ENCODE assay signal across 26 cellular contexts in genomic region chr17:79818026-79818758, GRCh38. TPM values are rescaled to one million over a fixed set of nuclear protein-coding genes. Genes with fewer than 3 reads are reported as not detected.
DNase-seq lines count a peak whose midpoint lies in the region; ATAC-seq, FAIRE-seq and TF ChIP-seq lines count a peak whose summit lies in the region.
"Had no signal": no experiment of that assay in that cellular context is flagged by ENCODE, and none has a peak within 500 bp of the region (broad histone marks: within the 10 kb centered on the region; RNA-seq: fewer than 3 reads in every experiment).

No MANE protein-coding gene starts in this region.

- no peaks in the 10 kb centered on the region for H3K9me2 ChIP-seq in PC-3 (replicated peaks; ENCODE audit: low read length)

- H3K27ac ChIP-seq in HepG2 (ENCODE audit: extremely low read length, insufficient read depth, low read length) (no peak overlapping the region), right lobe of liver (no peak overlapping the region), PC-3 (ENCODE audit: low read length) (no peak overlapping the region), substantia nigra (ENCODE audit: low read depth, low read length, poor library complexity, severe bottlenecking) (no peak overlapping the region)
- H3K27ac ChIP-seq: A549, C4-2B, RWPE1, SK-N-MC had no signal

- H3K36me3 ChIP-seq in HepG2 (replicated peaks in 1 of 2; ENCODE audit: control insufficient read depth in 1 of 2, insufficient read depth in 2 of 2, low read length in 2 of 2) (no peaks in the 10 kb centered on the region), right lobe of liver (no peaks in the 10 kb centered on the region), PC-3 (ENCODE audit: low read depth, low read length) (no peaks in the 10 kb centered on the region)
- H3K36me3 ChIP-seq: MG63 had no signal

- H3K79me2 ChIP-seq in HepG2 (ENCODE audit: insufficient read depth, low read length) (no peaks in the 10 kb centered on the region), PC-3 (ENCODE audit: low read length) (no peaks in the 10 kb centered on the region)

- no peak for FAIRE-seq in HepG2 (lab: Jason Lieb, UNC)
- FAIRE-seq: A549, GM12891, H54 had no signal

- H3K27me3 ChIP-seq in HepG2 (ENCODE audit: control insufficient read depth in 1 of 2, insufficient read depth in 2 of 2, low read length in 2 of 2) (peaks cover 3 to 33% of the 10 kb centered on the region in 2 experiments; a peak in 4 of 5 replicates), right lobe of liver (peaks cover 3 to 18% of the 10 kb centered on the region in 2 donors), PC-3 (ENCODE audit: low read length) (no peaks in the 10 kb centered on the region)

- no peak overlapping the region for H3K4me3 Mint-ChIP-seq in mesothelial cell of epicardium
- H3K4me3 Mint-ChIP-seq: CD8-positive, alpha-beta T cell had no signal

- BruUV-seq in HepG2 (replicated peaks; lab: Mats Ljungman, UMichigan) (no TSS peak), PC-3 (replicated peaks; lab: Mats Ljungman, UMichigan) (no TSS peak)

- no peak overlapping the region for H3K27ac Mint-ChIP-seq in mesothelial cell of epicardium
- H3K27ac Mint-ChIP-seq: CD8-positive, alpha-beta T cell had no signal

- no peaks in the 10 kb centered on the region for H3K9me3 Mint-ChIP-seq in mesothelial cell of epicardium
- H3K9me3 Mint-ChIP-seq: CD8-positive, alpha-beta T cell had no signal

- no peak overlapping the region for H2AFZ ChIP-seq in HepG2 (ENCODE audit: low read length)
- H2AFZ ChIP-seq in PC-3 (ENCODE audit: low read length): no peak overlapping the region

- TF ChIP-seq CTCF in HepG2 (CRISPR knock-in tag; IDR thresholded peaks at IDR 0.05) (peak; percentile 53), right lobe of liver (IDR thresholded peaks at IDR 0.05) (no peak), PC-3 (conservative IDR thresholded peaks at IDR 0.05; ENCODE audit: low read depth, low read length) (no peak), mesothelial cell of epicardium (IDR thresholded peaks at IDR 0.05; ENCODE audit: unreplicated experiment) (no peak)

- intact Hi-C loops in HepG2 (cut with micrococcal nuclease; ENCODE audit: unreplicated experiment) (no loop called here), right lobe of liver (cut with DNase I) (no loop called here), PC-3 (cut with micrococcal nuclease) (no loop called here)

- in situ Hi-C loops in HepG2 (cut with HindIII; ENCODE audit: extremely low pct_ligation_motif_present, low pct_unique_long_range_greater_than_20kb): no loop called here

- no peak for DNase-seq in HepG2 (ENCODE audit: low spot score)
- DNase-seq in right lobe of liver: no peak
- peak; percentile 29 for DNase-seq in NCI-H774 (lab: John Stamatoyannopoulos, UW)
- peak; percentile 59 to 77 for DNase-seq in SHP77 (lab: John Stamatoyannopoulos, UW)
- DNase-seq in PC-3: no peak
- no peak for DNase-seq in mesothelial cell of epicardium (ENCODE audit: low spot score in 2 of 2, unreplicated experiment in 2 of 2)
- DNase-seq in substantia nigra (lab: John Stamatoyannopoulos, UW): no peak
- DNase-seq: Caco-2; CD8-positive, alpha-beta T cell; DMS 273 treated with DMSO at 0.1 percent for 48 hours; DMS79; EL; GDM1; KBM-7; MG63; NCI-H1436 treated with DMSO at 0.1 percent for 48 hours; NCI-H187 treated with DMSO at 0.1 percent for 48 hours; NCI-H446 treated with DMSO at 0.1 percent for 48 hours; NCI-H526; SIG-M5 had no signal

- CTCF ChIA-PET in HepG2 (lab: Yijun Ruan, JAX; ENCODE audit: low intra/inter-chr PET ratio, low total read pairs): no interaction called here
- CTCF ChIA-PET in PC-3 (lab: Charles Lee): interaction anchor here (0.9 to 1.0 kb wide), 2 partner anchors 11 to 21 kb away, joined by 3 to 7 read pairs; partner anchors contain the start of gene CBX4

- 39% methylated on average over 11 of the region's 12 CpGs for WGBS in HepG2 (ENCODE audit: low lambda C conversion rate)
- WGBS in right lobe of liver (ENCODE audit: insufficient coverage, low coverage, low lambda C conversion rate, missing lambda C conversion rate): 96% methylated on average over 4 of the region's 12 CpGs

- H3K27me3 Mint-ChIP-seq in mesothelial cell of epicardium (ENCODE audit: low read depth): peaks cover 79% of the 10 kb centered on the region

- ATAC-seq in HepG2 (peak; percentile 66), right lobe of liver (no peak), PC-3 (no peak)
- ATAC-seq: A549; CD8-positive, alpha-beta T cell had no signal

- H3K9ac ChIP-seq in HepG2 (ENCODE audit: insufficient read depth, low read depth, low read length) (no peak overlapping the region), PC-3 (ENCODE audit: low read length) (no peak overlapping the region)

- H3K4me1 ChIP-seq in HepG2 (ENCODE audit: insufficient read depth, low read length): peaks cover 58% of the 10 kb centered on the region
- peaks cover 0 to 37% (median 7%) of the 10 kb centered on the region in 4 donors for H3K4me1 ChIP-seq in right lobe of liver
- peaks cover 8% of the 10 kb centered on the region for H3K4me1 ChIP-seq in PC-3 (ENCODE audit: insufficient read depth, low read length)

- TF ChIP-seq RAD21 in HepG2 (CRISPR knock-in tag; IDR thresholded peaks at IDR 0.05): peak; percentile 44; the same call in 1 of the 2 replicates

- no peak for TF ChIP-seq EP300 in HepG2 (IDR thresholded peaks at IDR 0.05; ENCODE audit: low read depth in 2 of 2, low read length in 2 of 2)
- no peak for TF ChIP-seq EP300 in HepG2 (CRISPR knock-in tag; IDR thresholded peaks at IDR 0.05; ENCODE audit: borderline replicate concordance)

- no peaks in the 10 kb centered on the region for H3K9me3 ChIP-seq in HepG2 (ENCODE audit: low read length)
- H3K9me3 ChIP-seq in right lobe of liver: no peaks in the 10 kb centered on the region
- H3K9me3 ChIP-seq in PC-3 (ENCODE audit: low read length): no peaks in the 10 kb centered on the region
- H3K9me3 ChIP-seq: A549, Caco-2, MG63 had no signal

- H4K20me1 ChIP-seq in HepG2 (ENCODE audit: insufficient read depth, low read length) (no peaks in the 10 kb centered on the region), PC-3 (ENCODE audit: low read length) (no peaks in the 10 kb centered on the region)

- TF ChIP-seq POLR2A in HepG2 (IDR thresholded peaks at IDR 0.05; ENCODE audit: insufficient read depth in 1 of 2, low read depth in 2 of 2, low read length in 2 of 2) (no peak), right lobe of liver (IDR thresholded peaks at IDR 0.05) (no peak)

- H3K4me3 ChIP-seq in HepG2 (replicated peaks in 1 of 3; ENCODE audit: insufficient read depth in 1 of 3, low read depth in 2 of 3, low read length in 3 of 3) (no peak overlapping the region; a peak in 1 of 6 replicates), right lobe of liver (no peak overlapping the region), PC-3 (ENCODE audit: low read length) (no peak overlapping the region)
- H3K4me3 ChIP-seq: A549, MG63, SK-N-MC had no signal

- peaks cover 10% of the 10 kb centered on the region for H3K4me1 Mint-ChIP-seq in mesothelial cell of epicardium

- POLR2A ChIA-PET in HepG2 (lab: Yijun Ruan, JAX) (interaction anchor here (0.6 to 16.5 kb wide), 9 partner anchors 10 to 176 kb away, joined by 3 to 274 read pairs (median 6); partner anchors contain the start of genes CBX4 and CBX8), PC-3 (lab: Charles Lee; ENCODE audit: unreplicated experiment) (interaction anchor here (0.6 kb wide), 2 partner anchors 22 to 973 kb away, joined by 3 read pairs; no protein-coding TSS in a partner anchor)

- H3F3A ChIP-seq in PC-3 (ENCODE audit: low read length, unreplicated experiment): no peaks in the 10 kb centered on the region

- no peaks in the 10 kb centered on the region for H3K36me3 Mint-ChIP-seq in mesothelial cell of epicardium
- H3K36me3 Mint-ChIP-seq: CD8-positive, alpha-beta T cell had no signal

- H3K4me2 ChIP-seq in HepG2 (ENCODE audit: low read depth, low read length) (peak overlapping the region; percentile 15; the same call in 1 of the 2 replicates), PC-3 (ENCODE audit: low read length) (no peak overlapping the region)
- H3K4me2 ChIP-seq: A549 had no signal

RNA-seq across cellular contexts. Expression of gene CBX4, which starts 21.0 kb away (rescaled TPM):
- total RNA-seq in HepG2 (2016; rRNA removed; fragmentation: Illumina TruSeq; extraction: Trizol): 17.1 and 25.8 TPM in 2 replicates
- total RNA-seq in HepG2 (2016; cell fraction: cytosol; rRNA removed; fragmentation: Illumina TruSeq; extraction: Trizol; ENCODE audit: low read depth): 4.7 and 4.8 TPM in 2 replicates
- 17.7 and 25.2 TPM in 2 replicates for total RNA-seq in HepG2 (2016; cell fraction: insoluble cytoplasmic fraction; rRNA removed; fragmentation: Illumina TruSeq; extraction: Trizol)
- total RNA-seq in HepG2 (2016; cell fraction: membrane; rRNA removed; fragmentation: Illumina TruSeq; extraction: Trizol): 13.9 and 15.1 TPM in 2 replicates
- 18.5 and 22.8 TPM in 2 replicates for total RNA-seq in HepG2 (2016; cell fraction: nucleus; rRNA removed; fragmentation: Illumina TruSeq; extraction: Trizol)
- 50.8 and 61.1 TPM in 2 replicates for polyA plus RNA-seq in HepG2 (2011; rRNA removed)
- polyA plus RNA-seq in HepG2 (2011; cell fraction: cytosol; rRNA removed): 31.1 and 45.6 TPM in 2 replicates
- polyA plus RNA-seq in HepG2 (2011; cell fraction: nucleus; rRNA removed): 117 and 122 TPM in 2 replicates
- polyA plus RNA-seq in HepG2 (2012): 27.9 and 32.4 TPM in 2 replicates
- polyA plus RNA-seq in HepG2 (2016; cell fraction: cytosol; fragmentation: Illumina TruSeq; extraction: Trizol; ENCODE audit: low read depth): 3.7 and 4.2 TPM in 2 replicates
- 29.4 and 33.0 TPM in 2 replicates for polyA plus RNA-seq in HepG2 (2016; cell fraction: insoluble cytoplasmic fraction; fragmentation: Illumina TruSeq; extraction: Trizol; ENCODE audit: low read depth)
- polyA plus RNA-seq in HepG2 (2016; cell fraction: membrane; fragmentation: Illumina TruSeq; extraction: Trizol; ENCODE audit: low read depth): 11.7 and 12.5 TPM in 2 replicates
- polyA plus RNA-seq in HepG2 (2016; cell fraction: nucleus; fragmentation: Illumina TruSeq; extraction: Trizol; ENCODE audit: insufficient read depth, low read depth): 60.4 and 60.8 TPM in 2 replicates
- polyA minus RNA-seq in HepG2 (2011; rRNA and poly(A)+ RNA removed; ENCODE audit: low replicate concordance): 17.1 and 51.0 TPM in 2 replicates
- polyA minus RNA-seq in HepG2 (2011; cell fraction: cytosol; rRNA and poly(A)+ RNA removed): 33.1 and 38.6 TPM in 2 replicates
- 17.8 and 25.2 TPM in 2 replicates for polyA minus RNA-seq in HepG2 (2011; cell fraction: nucleus; rRNA and poly(A)+ RNA removed)
- 10 to 100 TPM in 5 of 6 experiments, 1 to 10 TPM in 1; 8.9 to 21.9 (median 15.1) TPM for total RNA-seq in right lobe of liver
- total RNA-seq in PC-3 (2014; rRNA removed): 53.5 and 75.4 TPM in 2 replicates
- 30.8 to 35.0 TPM (median 32.1 TPM) in 3 replicates for total RNA-seq in mesothelial cell of epicardium

RNA-seq across cellular contexts. Expression of gene CBX8, which starts 21.3 kb away (rescaled TPM):
- total RNA-seq in HepG2 (2016; rRNA removed; fragmentation: Illumina TruSeq; extraction: Trizol) (12.0 and 12.6 TPM in 2 replicates), right lobe of liver (1 to 10 TPM; 1.2 to 4.7 (median 2.0) TPM), PC-3 (2014; rRNA removed) (11.3 and 12.8 TPM in 2 replicates), mesothelial cell of epicardium (15.5 to 18.6 TPM (median 16.3 TPM) in 3 replicates)
- total RNA-seq in HepG2 (2016; cell fraction: cytosol; rRNA removed; fragmentation: Illumina TruSeq; extraction: Trizol; ENCODE audit: low read depth): 1.3 and 2.4 TPM in 2 replicates
- total RNA-seq in HepG2 (2016; cell fraction: insoluble cytoplasmic fraction; rRNA removed; fragmentation: Illumina TruSeq; extraction: Trizol): 12.8 and 13.5 TPM in 2 replicates
- total RNA-seq in HepG2 (2016; cell fraction: membrane; rRNA removed; fragmentation: Illumina TruSeq; extraction: Trizol): 4.8 and 5.6 TPM in 2 replicates
- total RNA-seq in HepG2 (2016; cell fraction: nucleus; rRNA removed; fragmentation: Illumina TruSeq; extraction: Trizol): 5.7 and 8.6 TPM in 2 replicates
- 0.34 and 0.76 TPM in 2 replicates for polyA plus RNA-seq in HepG2 (2011; rRNA removed)
- 0.72 and 0.99 TPM in 2 replicates for polyA plus RNA-seq in HepG2 (2011; cell fraction: cytosol; rRNA removed)
- polyA plus RNA-seq in HepG2 (2011; cell fraction: nucleus; rRNA removed): 3.4 and 5.0 TPM in 2 replicates
- polyA plus RNA-seq in HepG2 (2012): 7.4 and 7.7 TPM in 2 replicates
- 0.54 and 0.80 TPM in 2 replicates for polyA plus RNA-seq in HepG2 (2016; cell fraction: cytosol; fragmentation: Illumina TruSeq; extraction: Trizol; ENCODE audit: low read depth)
- polyA plus RNA-seq in HepG2 (2016; cell fraction: insoluble cytoplasmic fraction; fragmentation: Illumina TruSeq; extraction: Trizol; ENCODE audit: low read depth): 10.9 and 11.0 TPM in 2 replicates
- 1.4 TPM in 2 replicates for polyA plus RNA-seq in HepG2 (2016; cell fraction: membrane; fragmentation: Illumina TruSeq; extraction: Trizol; ENCODE audit: low read depth)
- polyA plus RNA-seq in HepG2 (2016; cell fraction: nucleus; fragmentation: Illumina TruSeq; extraction: Trizol; ENCODE audit: insufficient read depth, low read depth): 15.7 and 18.7 TPM in 2 replicates
- 1.2 and 1.6 TPM in 2 replicates for polyA minus RNA-seq in HepG2 (2011; rRNA and poly(A)+ RNA removed; ENCODE audit: low replicate concordance)
- polyA minus RNA-seq in HepG2 (2011; cell fraction: cytosol; rRNA and poly(A)+ RNA removed): 1.8 and 1.9 TPM in 2 replicates
- 0.77 and 0.87 TPM in 2 replicates for polyA minus RNA-seq in HepG2 (2011; cell fraction: nucleus; rRNA and poly(A)+ RNA removed)

RNA-seq across cellular contexts. Expression of gene CBX2, which starts 40.2 kb away (rescaled TPM):
- total RNA-seq in HepG2 (2016; rRNA removed; fragmentation: Illumina TruSeq; extraction: Trizol) (13.0 and 14.5 TPM in 2 replicates), right lobe of liver (1 to 10 TPM in 3 of 6 experiments, under 1 TPM in 3; 0.33 to 3.5 (median 1.1) TPM), PC-3 (2014; rRNA removed) (39.2 and 43.9 TPM in 2 replicates), mesothelial cell of epicardium (47.1 to 49.7 TPM (median 48.6 TPM) in 3 replicates)
- 6.8 and 7.5 TPM in 2 replicates for total RNA-seq in HepG2 (2016; cell fraction: cytosol; rRNA removed; fragmentation: Illumina TruSeq; extraction: Trizol; ENCODE audit: low read depth)
- total RNA-seq in HepG2 (2016; cell fraction: insoluble cytoplasmic fraction; rRNA removed; fragmentation: Illumina TruSeq; extraction: Trizol): 11.8 and 15.7 TPM in 2 replicates
- 9.1 and 10.9 TPM in 2 replicates for total RNA-seq in HepG2 (2016; cell fraction: membrane; rRNA removed; fragmentation: Illumina TruSeq; extraction: Trizol)
- 11.8 and 14.3 TPM in 2 replicates for total RNA-seq in HepG2 (2016; cell fraction: nucleus; rRNA removed; fragmentation: Illumina TruSeq; extraction: Trizol)
- polyA plus RNA-seq in HepG2 (2011; rRNA removed): 31.1 and 40.2 TPM in 2 replicates
- polyA plus RNA-seq in HepG2 (2011; cell fraction: cytosol; rRNA removed): 25.9 and 34.2 TPM in 2 replicates
- polyA plus RNA-seq in HepG2 (2011; cell fraction: nucleus; rRNA removed): 90.7 and 95.7 TPM in 2 replicates
- polyA plus RNA-seq in HepG2 (2012): 41.2 and 46.2 TPM in 2 replicates
- polyA plus RNA-seq in HepG2 (2016; cell fraction: cytosol; fragmentation: Illumina TruSeq; extraction: Trizol; ENCODE audit: low read depth): 4.2 and 5.6 TPM in 2 replicates
- 9.1 and 12.0 TPM in 2 replicates for polyA plus RNA-seq in HepG2 (2016; cell fraction: insoluble cytoplasmic fraction; fragmentation: Illumina TruSeq; extraction: Trizol; ENCODE audit: low read depth)
- 3.9 and 6.0 TPM in 2 replicates for polyA plus RNA-seq in HepG2 (2016; cell fraction: membrane; fragmentation: Illumina TruSeq; extraction: Trizol; ENCODE audit: low read depth)
- polyA plus RNA-seq in HepG2 (2016; cell fraction: nucleus; fragmentation: Illumina TruSeq; extraction: Trizol; ENCODE audit: insufficient read depth, low read depth): 18.6 and 21.1 TPM in 2 replicates
- polyA minus RNA-seq in HepG2 (2011; rRNA and poly(A)+ RNA removed; ENCODE audit: low replicate concordance): 42.9 and 69.2 TPM in 2 replicates
- 31.2 and 31.6 TPM in 2 replicates for polyA minus RNA-seq in HepG2 (2011; cell fraction: cytosol; rRNA and poly(A)+ RNA removed)
- 17.8 and 22.4 TPM in 2 replicates for polyA minus RNA-seq in HepG2 (2011; cell fraction: nucleus; rRNA and poly(A)+ RNA removed)

Comparison
In these comparisons a context has a peak if more than half of its experiments do, and no peak if none do; other contexts are left out.
1. DNase-seq: peak in NCI-H774 (single experiment) and SHP77 (2 of 2); none in HepG2 (single experiment), right lobe of liver (0 of 3), PC-3 (single experiment), mesothelial cell of epicardium (0 of 2) and substantia nigra (0 of 49).